16 cellular contexts compared by ENCODE assay signal in genomic region chr12:13206560-13206897, GRCh38. TPM values are rescaled to one million over a fixed set of nuclear protein-coding genes. Genes with fewer than 3 reads are reported as not detected.
DNase-seq lines count a peak whose midpoint lies in the region; ATAC-seq and TF ChIP-seq lines count a peak whose summit lies in the region.
"Had no signal": no experiment of that assay in that cellular context is flagged by ENCODE, and none has a peak within 500 bp of the region (broad histone marks: within the 10 kb centered on the region; RNA-seq: fewer than 3 reads in every experiment).

No MANE protein-coding gene starts in this region.

- peak overlapping the region in 3 of 5 experiments; percentile 55 to 84 (median 74) for H3K27ac Mint-ChIP-seq in brain
- peak overlapping the region; percentile 44 for H3K27ac Mint-ChIP-seq in neural crest cell (ENCODE audit: unreplicated experiment)
- H3K27ac Mint-ChIP-seq: IgD-negative memory B cell had no signal

- H2BK15ac ChIP-seq in IMR-90 (ENCODE audit: low read depth, low read length), result peak overlapping the region; percentile 95; the same call in 2 of the 3 replicates

- in situ Hi-C loops in IMR-90 (cut with MboI; ENCODE audit: low sequenced_read_pairs), result no loop called here

- H3K27me3 Mint-ChIP-seq in brain (peaks cover 15% of the 10 kb centered on the region), neural crest cell (ENCODE audit: low read depth) (peaks cover 29% of the 10 kb centered on the region)

- BruUV-seq in IMR-90 (replicated peaks; lab: Mats Ljungman, UMichigan), result no TSS peak

- H3K14ac ChIP-seq in IMR-90 (replicated peaks; ENCODE audit: low read depth, low read length), result peak overlapping the region; percentile 49

- dilution Hi-C loops in IMR-90 (cut with HindIII; ENCODE audit: low sequenced_read_pairs, unreplicated experiment), result no loop called here

- H3K4me3 ChIP-seq in AG04450 (ENCODE audit: low read depth, low read length), result 0 out of 2 replicates have a peak overlapping the region, but pooled peaks have one; percentile 25
- no peak overlapping the region for H3K4me3 ChIP-seq in IMR-90 (ENCODE audit: insufficient read depth, low read depth, low read length)
- H3K4me3 ChIP-seq in ascending aorta, result no peak overlapping the region
- H3K4me3 ChIP-seq: gastrocnemius medialis, prostate gland, upper lobe of left lung had no signal

- H2BK20ac ChIP-seq in IMR-90 (ENCODE audit: low read depth, low read length), result peak overlapping the region; percentile 75

- CTCF ChIA-PET in AG04450 (lab: Charles Lee) (interaction anchor here (1.1 kb wide), 3 partner anchors 9 to 108 kb away, joined by 3 to 6 read pairs (median 6); partner anchors contain the start of gene EMP1), IMR-90 (lab: Yijun Ruan, JAX) (interaction anchor here (1.0 to 2.0 kb wide), 2 partner anchors 10 to 108 kb away, joined by 3 to 7 read pairs; no protein-coding TSS in a partner anchor)

- H3K23ac ChIP-seq in IMR-90 (ENCODE audit: low read depth, low read length), result peak overlapping the region; percentile 74

- H3K9me1 ChIP-seq in IMR-90 (ENCODE audit: insufficient read depth, low read length), result peaks cover 50% of the 10 kb centered on the region

- peaks cover 71% of the 10 kb centered on the region for H3K4me1 Mint-ChIP-seq in brain
- H3K4me1 Mint-ChIP-seq in neural crest cell, result peaks cover 58% of the 10 kb centered on the region
- H3K4me1 Mint-ChIP-seq: IgD-negative memory B cell had no signal

- no CpG with 5 or more reads among the region's 1 CpG for WGBS in IMR-90 (ENCODE audit: extremely low coverage in 2 of 2, insufficient read length in 1 of 2), 2 experiments

- H3K9me3 ChIP-seq in AG04450 (ENCODE audit: control insufficient read depth, insufficient read depth, low read length), result no peaks in the 10 kb centered on the region
- no peaks in the 10 kb centered on the region for H3K9me3 ChIP-seq in IMR-90 (ENCODE audit: control insufficient read depth, insufficient read depth, low read length)
- H3K9me3 ChIP-seq in ascending aorta, result no peaks in the 10 kb centered on the region
- H3K9me3 ChIP-seq: gastrocnemius medialis, prostate gland, upper lobe of left lung had no signal

- peak overlapping the region; percentile 95 for H2AK5ac ChIP-seq in IMR-90 (ENCODE audit: low read depth, low read length)

- TF ChIP-seq RAD21 in IMR-90 (IDR thresholded peaks at IDR 0.05; ENCODE audit: low read length), result no peak

- intact Hi-C loops in IMR-90 (cut with micrococcal nuclease) (loop anchor here (1.0 to 10.0 kb wide), 2 partner anchors 9 to 422 kb away; partner anchors contain the start of gene APOLD1), ascending aorta (cut with DNase I) (no loop called here)

- H3K56ac ChIP-seq in IMR-90 (ENCODE audit: extremely low read depth, insufficient read depth, low read length), result peak overlapping the region; percentile 87

- peak overlapping the region; percentile 50 for H2AK9ac ChIP-seq in IMR-90 (replicated peaks; ENCODE audit: low read depth, low read length, poor library complexity)

- H3K36me3 Mint-ChIP-seq in brain, result no peaks in the 10 kb centered on the region
- H3K36me3 Mint-ChIP-seq in neural crest cell (ENCODE audit: low read depth), result no peaks in the 10 kb centered on the region
- H3K36me3 Mint-ChIP-seq: IgD-negative memory B cell had no signal

- no peak overlapping the region for H2AFZ ChIP-seq in IMR-90 (replicated peaks; ENCODE audit: low read length, poor library complexity)

- H3K27ac ChIP-seq in AG04450 (ENCODE audit: low read depth, low read length) (peak overlapping the region; percentile 100), IMR-90 (ENCODE audit: insufficient read depth, low read length) (peak overlapping the region; percentile 93), ascending aorta (peak overlapping the region in 1 of 2 donors; percentile 15)
- H3K27ac ChIP-seq: prostate gland had no signal

- peak overlapping the region; percentile 78 for H3K9ac ChIP-seq in IMR-90 (ENCODE audit: low read depth, low read length)

- peak overlapping the region; percentile 88 to 97 for H4K8ac ChIP-seq in IMR-90 (ENCODE audit: low read depth in 2 of 2, low read length in 2 of 2)

- H3K18ac ChIP-seq in IMR-90 (ENCODE audit: low read depth, low read length), result peak overlapping the region; percentile 95

- TF ChIP-seq CTCF in AG04450 (IDR thresholded peaks at IDR 0.05; ENCODE audit: low read depth, low read length), result no peak
- no peak for TF ChIP-seq CTCF in IMR-90 (conservative IDR thresholded peaks at IDR 0.05; ENCODE audit: low read depth, low read length)
- no peak for TF ChIP-seq CTCF in brain (conservative IDR thresholded peaks at IDR 0.05)
- TF ChIP-seq CTCF in neural crest cell (conservative IDR thresholded peaks at IDR 0.05), result no peak
- no peak for TF ChIP-seq CTCF in ascending aorta (IDR thresholded peaks at IDR 0.05)

- peak overlapping the region; percentile 94 for H4K5ac ChIP-seq in IMR-90 (ENCODE audit: low read depth, low read length)

- TF ChIP-seq POLR2A in IMR-90 (IDR thresholded peaks at IDR 0.05; ENCODE audit: low read depth, low read length), result 0 out of 2 replicates have a peak, but pooled peaks have one; percentile 1

- H3K4me2 ChIP-seq in IMR-90 (ENCODE audit: low read depth, low read length), result peak overlapping the region; percentile 46

- H3K79me1 ChIP-seq in IMR-90 (ENCODE audit: low read depth in 1 of 2, low read length in 2 of 2), result peaks cover 28 to 86% of the 10 kb centered on the region in 2 experiments

- H2BK5ac ChIP-seq in IMR-90 (ENCODE audit: low read depth, low read length, poor library complexity, severe bottlenecking), result peak overlapping the region; percentile 98

- H3K4ac ChIP-seq in IMR-90 (ENCODE audit: low read depth, low read length), result peak overlapping the region; percentile 90

- H3K27me3 ChIP-seq in AG04450 (ENCODE audit: control insufficient read depth, insufficient read depth, low read length) (no peaks in the 10 kb centered on the region), IMR-90 (ENCODE audit: control insufficient read depth, insufficient read depth, low read length) (no peaks in the 10 kb centered on the region), ascending aorta (no peaks in the 10 kb centered on the region)
- H3K27me3 ChIP-seq: upper lobe of left lung had no signal

- H2BK120ac ChIP-seq in IMR-90 (ENCODE audit: low read depth, low read length), result peak overlapping the region; percentile 87

- peak overlapping the region; percentile 97 for H4K91ac ChIP-seq in IMR-90 (ENCODE audit: insufficient read depth, low read depth, low read length)

- H3K4me3 Mint-ChIP-seq in brain, result peak overlapping the region in 2 of 5 experiments; percentile 13 to 16
- H3K4me3 Mint-ChIP-seq in neural crest cell, result no peak overlapping the region
- H3K4me3 Mint-ChIP-seq: CD8-positive, alpha-beta memory T cell; IgD-negative memory B cell had no signal

- H4K20me1 ChIP-seq in IMR-90 (ENCODE audit: insufficient read depth, low read length), result peaks cover 18% of the 10 kb centered on the region; the same call in 1 of the 2 replicates

- POLR2A ChIA-PET in AG04450 (lab: Yijun Ruan, JAX) (interaction anchor here (0.6 to 1.7 kb wide), 7 partner anchors 10 to 388 kb away, joined by 3 to 20 read pairs (median 5); partner anchors contain the start of gene EMP1), IMR-90 (lab: Charles Lee; ENCODE audit: unreplicated experiment) (interaction anchor here (0.6 to 1.0 kb wide), 3 partner anchors 9 to 46 kb away, joined by 3 to 11 read pairs (median 3); partner anchors contain the start of gene EMP1)

- H3K4me1 ChIP-seq in IMR-90 (ENCODE audit: control insufficient read depth, insufficient read depth, low read length), result peaks cover 47% of the 10 kb centered on the region
- peaks cover 0 to 13% of the 10 kb centered on the region in 2 donors for H3K4me1 ChIP-seq in ascending aorta
- H3K4me1 ChIP-seq: prostate gland had no signal

- H3K36me3 ChIP-seq in IMR-90 (ENCODE audit: control insufficient read depth, insufficient read depth, low read length) (no peaks in the 10 kb centered on the region), ascending aorta (no peaks in the 10 kb centered on the region)
- H3K36me3 ChIP-seq: gastrocnemius medialis, prostate gland had no signal

- H3K9me3 Mint-ChIP-seq in brain, result peaks cover 0 to 5% (median 0%) of the 10 kb centered on the region in 5 experiments
- H3K9me3 Mint-ChIP-seq in neural crest cell, result no peaks in the 10 kb centered on the region
- H3K9me3 Mint-ChIP-seq: CD8-positive, alpha-beta memory T cell; IgD-negative memory B cell had no signal

- peak; percentile 1; the same call in 1 of the 2 replicates for ATAC-seq in IMR-90 (ENCODE audit: low read depth)
- ATAC-seq in HG02623 (IDR thresholded peaks at IDR 0.05; ENCODE audit: unreplicated experiment), result no peak
- ATAC-seq: gastrocnemius medialis had no signal

- no peak for DNase-seq in AG04450 (ENCODE audit: low read depth, low spot score)
- DNase-seq in IMR-90, result no peak
- DNase-seq in neural crest cell (ENCODE audit: low read depth, low spot score), result no peak
- no peak for DNase-seq in iPS-NIHi11 (ENCODE audit: low spot score)
- no peak for DNase-seq in ascending aorta (ENCODE audit: low spot score in 2 of 2)
- no peak for DNase-seq in NK-92 treated with Interleukin-12 subunit alpha and Interleukin-12 subunit beta, amount 100 ng/mL, for 24 hours (lab: John Stamatoyannopoulos, UW)
- DNase-seq: CD8-positive, alpha-beta memory T cell; cerebellar nuclear complex; gastrocnemius medialis; NCI-H2081 treated with DMSO at 0.1 percent for 48 hours; OCI-M1; upper lobe of left lung had no signal

TF ChIP-seq in IMR-90, 13 proteins besides CTCF, POLR2A, EP300 and RAD21 (continues in another document):
- TF ChIP-seq FOS (IDR thresholded peaks at IDR 0.05; ENCODE audit: low read depth, low read length) (no peak), RCOR1 (IDR thresholded peaks at IDR 0.05; ENCODE audit: insufficient replicate concordance, low read length) (no peak), MAZ (IDR thresholded peaks at IDR 0.05; ENCODE audit: borderline replicate concordance, low read depth, low read length) (no peak), MAFK (IDR thresholded peaks at IDR 0.05; ENCODE audit: low read depth, low read length) (no peak), NFE2L2 (IDR thresholded peaks at IDR 0.05; ENCODE audit: low read depth, low read length) (no peak)

RNA-seq across cellular contexts. Expression of gene EMP1, which starts 10.0 kb away (rescaled TPM):
- polyA plus RNA-seq in AG04450 (2011; rRNA removed) (209 and 257 TPM in 2 replicates), IMR-90 (2012; rRNA removed) (106 and 201 TPM in 2 replicates), brain (ENCODE audit: insufficient read depth, low read depth, low replicate concordance) (11.7 TPM)
- 319 and 351 TPM in 2 replicates for polyA minus RNA-seq in AG04450 (2011; rRNA and poly(A)+ RNA removed)
- total RNA-seq in IMR-90 (2012; rRNA removed) (137 and 570 TPM in 2 replicates), neural crest cell (0.30 and 0.68 TPM in 2 replicates), ascending aorta (588 TPM)
- polyA plus RNA-seq in IMR-90 (2012; cell fraction: cytosol; rRNA removed), result 69.6 and 82.0 TPM in 2 replicates
- polyA plus RNA-seq in IMR-90 (2012; cell fraction: nucleus; rRNA removed; ENCODE audit: low replicate concordance), result 81.8 and 230 TPM in 2 replicates
- polyA plus RNA-seq: IgD-negative memory B cell had no signal

Comparison
In these comparisons a context has a peak if more than half of its experiments do, and no peak if none do; other contexts are left out.
1. RNA of gene EMP1, which starts 10.0 kb away (total RNA-seq): 588 TPM in ascending aorta (single experiment) and 137 to 570 TPM in IMR-90; 0.30 to 0.68 TPM in neural crest cell; every median in the first group is over 10 times any median in the second.